In genomic region chr19:56837492-56837891, GRCh38 we compare ENCODE assay signal across 10 cellular contexts. TPM values are rescaled to one million over a fixed set of nuclear protein-coding genes. Genes with fewer than 3 reads are reported as not detected.
DNase-seq lines count a peak whose midpoint lies in the region; ATAC-seq and TF ChIP-seq lines count a peak whose summit lies in the region.
"Had no signal": no experiment of that assay in that cellular context is flagged by ENCODE, and none has a peak within 500 bp of the region (broad histone marks: within the 10 kb centered on the region; RNA-seq: fewer than 3 reads in every experiment).

No MANE protein-coding gene starts in this region.

- intact Hi-C loops in ascending aorta (cut with DNase I), result loop anchor here (2.0 to 10.0 kb wide), 5 partner anchors 89 to 695 kb away; partner anchors contain the start of genes ZNF444, ZNF460, ZNF583 and ZSCAN5A

- H3K4me3 ChIP-seq in HFF-Myc (replicated peaks; ENCODE audit: low read depth, low read length) (no peak overlapping the region), ascending aorta (peak overlapping the region; percentile 57 to 66), iPS-11a (ENCODE audit: low read depth, low read length) (peak overlapping the region; percentile 55), skeletal muscle tissue (ENCODE audit: low read length in 3 of 3) (peak overlapping the region; percentile 66 to 69 (median 67))
- H3K4me3 ChIP-seq: hepatocyte had no signal

- no peaks in the 10 kb centered on the region for H3K36me3 ChIP-seq in ascending aorta
- no peaks in the 10 kb centered on the region for H3K36me3 ChIP-seq in skeletal muscle tissue (ENCODE audit: control insufficient read depth in 3 of 3, insufficient read depth in 3 of 3, low read length in 3 of 3)

- no peak overlapping the region for H3K27ac Mint-ChIP-seq in progenitor cell of endocrine pancreas

- H3K4me1 Mint-ChIP-seq in progenitor cell of endocrine pancreas (ENCODE audit: low read depth), result no peaks in the 10 kb centered on the region
- H3K4me1 Mint-ChIP-seq: IgD-negative memory B cell had no signal

- no peaks in the 10 kb centered on the region for H3K27me3 Mint-ChIP-seq in progenitor cell of endocrine pancreas

- POLR2A ChIA-PET in HEK293T (lab: Yijun Ruan, JAX), result no interaction called here

- no peak overlapping the region for H3K4me3 Mint-ChIP-seq in progenitor cell of endocrine pancreas (ENCODE audit: low read depth)

- H3K27ac ChIP-seq in ascending aorta, result peak overlapping the region; percentile 86 to 95
- H3K27ac ChIP-seq in skeletal muscle tissue (ENCODE audit: low read depth, low read length), result no peak overlapping the region
- H3K27ac ChIP-seq: hepatocyte had no signal

- ATAC-seq in GM18505 (IDR thresholded peaks at IDR 0.05; ENCODE audit: unreplicated experiment), result no peak

- CTCF ChIA-PET in HEK293T (lab: Yijun Ruan, JAX), result no interaction called here

- no peak for DNase-seq in HFF-Myc (ENCODE audit: extremely low read depth, low read depth)
- peak; percentile 33 to 86 for DNase-seq in ascending aorta (ENCODE audit: low spot score in 2 of 2)
- no peak for DNase-seq in HEK293T (ENCODE audit: extremely low spot score)
- DNase-seq in progenitor cell of endocrine pancreas (ENCODE audit: low spot score, unreplicated experiment), result no peak
- no peak for DNase-seq in HT-29 (ENCODE audit: low spot score)

- no peaks in the 10 kb centered on the region for H3K9me3 ChIP-seq in ascending aorta
- peaks cover 0 to 15% (median 5%) of the 10 kb centered on the region in 3 donors for H3K9me3 ChIP-seq in skeletal muscle tissue (ENCODE audit: control insufficient read depth in 3 of 3, low read length in 3 of 3)

- no peak overlapping the region for H3K9ac ChIP-seq in skeletal muscle tissue (ENCODE audit: low read depth in 1 of 3, low read length in 3 of 3)

- H3K4me1 ChIP-seq in ascending aorta, result no peaks in the 10 kb centered on the region
- peaks cover 0 to 7% (median 4%) of the 10 kb centered on the region in 3 donors for H3K4me1 ChIP-seq in skeletal muscle tissue (ENCODE audit: control insufficient read depth in 3 of 3, insufficient read depth in 3 of 3, low read length in 3 of 3)

- TF ChIP-seq POLR2A in GM18505 (IDR thresholded peaks at IDR 0.05; ENCODE audit: borderline replicate concordance, extremely low read depth, insufficient read depth, insufficient read length), result no peak

- peaks cover 20% of the 10 kb centered on the region for H3K36me3 Mint-ChIP-seq in progenitor cell of endocrine pancreas (ENCODE audit: insufficient read depth)
- H3K36me3 Mint-ChIP-seq: IgD-negative memory B cell had no signal

- no peaks in the 10 kb centered on the region for H3K27me3 ChIP-seq in ascending aorta
- H3K27me3 ChIP-seq in skeletal muscle tissue (ENCODE audit: control insufficient read depth in 3 of 3, insufficient read depth in 3 of 3, low read length in 3 of 3), result no peaks in the 10 kb centered on the region
- H3K27me3 ChIP-seq: hepatocyte had no signal

- TF ChIP-seq CTCF in HFF-Myc (IDR thresholded peaks at IDR 0.05; ENCODE audit: low read depth, low read length, missing control alignments) (peak; percentile 16), ascending aorta (IDR thresholded peaks at IDR 0.05) (peak; percentile 22 to 61 (median 50)), progenitor cell of endocrine pancreas (IDR thresholded peaks at IDR 0.05; ENCODE audit: unreplicated experiment) (no peak)

- peaks cover 56% of the 10 kb centered on the region for H3K9me3 Mint-ChIP-seq in progenitor cell of endocrine pancreas (ENCODE audit: low read depth)

TF ChIP-seq in HEK293T, 16 proteins besides CTCF, POLR2A, EP300 and RAD21:
- TF ChIP-seq FOXM1 (IDR thresholded peaks at IDR 0.05; ENCODE audit: borderline replicate concordance) (no peak), ARNT (IDR thresholded peaks at IDR 0.05) (no peak), CTBP1 (IDR thresholded peaks at IDR 0.05; ENCODE audit: borderline replicate concordance) (no peak), SP1 (IDR thresholded peaks at IDR 0.05) (no peak), PKNOX1 (IDR thresholded peaks at IDR 0.05) (no peak), NFRKB (IDR thresholded peaks at IDR 0.05) (no peak), SUZ12 (IDR thresholded peaks at IDR 0.05) (no peak), ELF4 (IDR thresholded peaks at IDR 0.05) (no peak), HDGF (IDR thresholded peaks at IDR 0.05; ENCODE audit: borderline replicate concordance) (no peak), BHLHE40 (IDR thresholded peaks at IDR 0.05; ENCODE audit: borderline replicate concordance) (no peak), ZNF384 (IDR thresholded peaks at IDR 0.05) (no peak), FOXK2 (IDR thresholded peaks at IDR 0.05) (no peak), TARDBP (IDR thresholded peaks at IDR 0.05) (no peak), FOXA1 (IDR thresholded peaks at IDR 0.05) (no peak), L3MBTL2 (conservative IDR thresholded peaks at IDR 0.05) (no peak), LEF1 (IDR thresholded peaks at IDR 0.05; ENCODE audit: borderline replicate concordance) (no peak)
TF ChIP-seq in HEK293T: peak in this region for 0.

RNA-seq across cellular contexts. Expression of gene PEG3, which starts 3.0 kb away (rescaled TPM):
- 6.1 TPM for total RNA-seq in ascending aorta
- 126 TPM for total RNA-seq in skeletal muscle tissue
- total RNA-seq in progenitor cell of endocrine pancreas, result not detected in 2 replicates
- total RNA-seq in HT-29 (2014; rRNA removed; shearing (Covaris generic)), result not detected in 2 replicates
- total RNA-seq: hepatocyte had no signal

RNA-seq across cellular contexts. Expression of gene ZIM2, which starts 3.0 kb away (rescaled TPM):
- total RNA-seq in ascending aorta (not detected), skeletal muscle tissue (12.0 TPM), progenitor cell of endocrine pancreas (not detected in 2 replicates)
- total RNA-seq in HT-29 (2014; rRNA removed; shearing (Covaris generic)), result not detected in 2 replicates
- total RNA-seq: hepatocyte had no signal

Comparison
In these comparisons a context has a peak if more than half of its experiments do, and no peak if none do; other contexts are left out.
1. DNase-seq: peak in ascending aorta (2 of 2); none in HFF-Myc (single experiment), HEK293T (single experiment), progenitor cell of endocrine pancreas (single experiment) and HT-29 (single experiment).
2. RNA of gene PEG3, which starts 3.0 kb away (total RNA-seq): 126 TPM in skeletal muscle tissue (single experiment); 6.1 TPM in ascending aorta (single experiment), not detected in progenitor cell of endocrine pancreas and not detected in HT-29; every median in the first group is over 10 times any median in the second.
3. RNA of gene ZIM2, which starts 3.0 kb away (total RNA-seq): 12.0 TPM in skeletal muscle tissue (single experiment); not detected in ascending aorta (single experiment), not detected in progenitor cell of endocrine pancreas and not detected in HT-29; every median in the first group is over 10 times any median in the second.